Comparison of ENCODE assay signal across 9 cellular contexts in genomic region chr7:112462236-112462635, GRCh38. TPM values are rescaled to one million over a fixed set of nuclear protein-coding genes. Genes with fewer than 3 reads are reported as not detected.
DNase-seq lines count a peak whose midpoint lies in the region; ATAC-seq and TF ChIP-seq lines count a peak whose summit lies in the region.
"Had no signal": no experiment of that assay in that cellular context is flagged by ENCODE, and none has a peak within 500 bp of the region (broad histone marks: within the 10 kb centered on the region; RNA-seq: fewer than 3 reads in every experiment).

No MANE protein-coding gene starts in this region.

- intact Hi-C loops in mammary epithelial cell (cut with micrococcal nuclease) (no loop called here), left lung (cut with DNase I) (no loop called here)
- intact Hi-C loops in activated T-helper 1 cell treated with anti-CD3 and anti-CD28 coated beads, Interleukin-12 subunit alpha, Interleukin-12 subunit beta, Interleukin-2, Interleukin-4 antibody, amounts not matched to agents 30 ng/mL and 10 ng/mL and 1 ng/mL, durations not matched to agents 14 hours and 24 hours and 36 hours (cut with micrococcal nuclease), result no loop called here

- in situ Hi-C loops in mammary epithelial cell (cut with MboI; ENCODE audit: low sequenced_read_pairs in 2 of 2), result no loop called here

- TF ChIP-seq CTCF in NB4 (IDR thresholded peaks at IDR 0.05; ENCODE audit: low read depth, low read length) (no peak), mammary epithelial cell (conservative IDR thresholded peaks at IDR 0.05 in 1 of 2, IDR thresholded peaks at IDR 0.05 in 1 of 2; ENCODE audit: extremely low read depth in 1 of 2, insufficient read depth in 1 of 2, low read depth in 1 of 2, low read length in 2 of 2) (no peak), left lung (IDR thresholded peaks at IDR 0.05) (no peak)

- H3K4me2 ChIP-seq in mammary epithelial cell (ENCODE audit: insufficient read depth, low read depth, low read length), result no peak overlapping the region

- H3K4me3 Mint-ChIP-seq in activated T-helper 1 cell treated with anti-CD3 and anti-CD28 coated beads, Interleukin-12 subunit alpha, Interleukin-12 subunit beta, Interleukin-2, Interleukin-4 antibody, amounts not matched to agents 30 ng/mL and 10 ng/mL and 1 ng/mL, durations not matched to agents 14 hours and 24 hours and 36 hours, result no peak overlapping the region

- CTCF ChIA-PET in mammary epithelial cell (lab: Charles Lee; ENCODE audit: low non-redundant PET), result interaction anchor here (0.5 kb wide), 1 partner anchor 33 kb away, joined by 5 read pairs; no protein-coding TSS in a partner anchor

- H2AFZ ChIP-seq in mammary epithelial cell (ENCODE audit: low read depth, low read length), result no peak overlapping the region

- no peak for TF ChIP-seq POLR2A in NB4 (IDR thresholded peaks at IDR 0.05; ENCODE audit: extremely low read depth, insufficient read length)

- H3K36me3 Mint-ChIP-seq in activated T-helper 1 cell treated with anti-CD3 and anti-CD28 coated beads, Interleukin-12 subunit alpha, Interleukin-12 subunit beta, Interleukin-2, Interleukin-4 antibody, amounts not matched to agents 30 ng/mL and 10 ng/mL and 1 ng/mL, durations not matched to agents 14 hours and 24 hours and 36 hours (ENCODE audit: low read depth), result peaks cover 53% of the 10 kb centered on the region

- H3K9ac ChIP-seq in mammary epithelial cell (ENCODE audit: insufficient read depth, low read length), result no peak overlapping the region

- peak overlapping the region; percentile 57 for H3K27ac ChIP-seq in mammary epithelial cell (ENCODE audit: insufficient read depth, low read depth, low read length)
- peak overlapping the region in 1 of 2 donors; percentile 34 for H3K27ac ChIP-seq in left lung
- H3K27ac ChIP-seq: ovary had no signal

- H3K4me1 ChIP-seq in mammary epithelial cell (ENCODE audit: insufficient read depth, low read length) (peaks cover 9% of the 10 kb centered on the region), left lung (peaks cover 0 to 15% of the 10 kb centered on the region in 2 donors)

- H3K27ac Mint-ChIP-seq in activated T-helper 1 cell treated with anti-CD3 and anti-CD28 coated beads, Interleukin-12 subunit alpha, Interleukin-12 subunit beta, Interleukin-2, Interleukin-4 antibody, amounts not matched to agents 30 ng/mL and 10 ng/mL and 1 ng/mL, durations not matched to agents 14 hours and 24 hours and 36 hours, result no peak overlapping the region

- no peaks in the 10 kb centered on the region for H3K27me3 Mint-ChIP-seq in activated T-helper 1 cell treated with anti-CD3 and anti-CD28 coated beads, Interleukin-12 subunit alpha, Interleukin-12 subunit beta, Interleukin-2, Interleukin-4 antibody, amounts not matched to agents 30 ng/mL and 10 ng/mL and 1 ng/mL, durations not matched to agents 14 hours and 24 hours and 36 hours (ENCODE audit: insufficient read depth)

- no peaks in the 10 kb centered on the region for H3K27me3 ChIP-seq in mammary epithelial cell (ENCODE audit: insufficient read depth, low read length)
- H3K27me3 ChIP-seq in left lung, result no peaks in the 10 kb centered on the region
- H3K27me3 ChIP-seq: ovary had no signal

- BruUV-seq in mammary epithelial cell (replicated peaks; lab: Mats Ljungman, UMichigan), result no TSS peak

- H3K9me3 ChIP-seq in mammary epithelial cell (replicated peaks; ENCODE audit: insufficient read depth, low read length) (no peaks in the 10 kb centered on the region), left lung (no peaks in the 10 kb centered on the region)
- H3K9me3 ChIP-seq: ovary had no signal

- H3K79me2 ChIP-seq in mammary epithelial cell (ENCODE audit: insufficient read depth, low read length), result peaks cover 57% of the 10 kb centered on the region

- dilution Hi-C loops in mammary epithelial cell (cut with HindIII; ENCODE audit: low sequenced_read_pairs), result no loop called here

- peak; percentile 91 for ATAC-seq in left lung
- ATAC-seq in HG02588 (IDR thresholded peaks at IDR 0.05; ENCODE audit: unreplicated experiment), result no peak

- peaks cover 3% of the 10 kb centered on the region for H4K20me1 ChIP-seq in mammary epithelial cell (ENCODE audit: insufficient read depth, low read length)

- no peaks in the 10 kb centered on the region for H3K4me1 Mint-ChIP-seq in activated T-helper 1 cell treated with anti-CD3 and anti-CD28 coated beads, Interleukin-12 subunit alpha, Interleukin-12 subunit beta, Interleukin-2, Interleukin-4 antibody, amounts not matched to agents 30 ng/mL and 10 ng/mL and 1 ng/mL, durations not matched to agents 14 hours and 24 hours and 36 hours (ENCODE audit: low read depth)

- no peaks in the 10 kb centered on the region for H3K9me3 Mint-ChIP-seq in activated T-helper 1 cell treated with anti-CD3 and anti-CD28 coated beads, Interleukin-12 subunit alpha, Interleukin-12 subunit beta, Interleukin-2, Interleukin-4 antibody, amounts not matched to agents 30 ng/mL and 10 ng/mL and 1 ng/mL, durations not matched to agents 14 hours and 24 hours and 36 hours

- H3K4me3 ChIP-seq in NB4 (ENCODE audit: low read depth, low read length) (no peak overlapping the region), mammary epithelial cell (replicated peaks in 1 of 3; ENCODE audit: insufficient read depth in 1 of 3, low read depth in 2 of 3, low read length in 3 of 3) (no peak overlapping the region), left lung (no peak overlapping the region)
- H3K4me3 ChIP-seq: ovary had no signal

- H3K36me3 ChIP-seq in mammary epithelial cell (ENCODE audit: insufficient read depth, low read length), result peaks cover 56% of the 10 kb centered on the region
- H3K36me3 ChIP-seq in left lung, result peaks cover 0 to 98% of the 10 kb centered on the region in 2 donors
- H3K36me3 ChIP-seq: ovary had no signal

- DNase-seq in AG08395 (ENCODE audit: low spot score), result peak; percentile 41
- DNase-seq in NB4 (ENCODE audit: low read depth), result peak; percentile 54
- peak; percentile 93 for DNase-seq in mammary epithelial cell
- no peak for DNase-seq in left lung
- DNase-seq in RPMI8226, result no peak
- DNase-seq in activated T-helper 1 cell treated with anti-CD3 and anti-CD28 coated beads, Interleukin-12 subunit alpha, Interleukin-12 subunit beta, Interleukin-2, Interleukin-4 antibody, amounts not matched to agents 30 ng/mL and 10 ng/mL and 1 ng/mL, durations not matched to agents 14 hours and 24 hours and 36 hours (ENCODE audit: low spot score), result no peak
- DNase-seq in ecto neural progenitor cell (ENCODE audit: low spot score), result no peak

RNA-seq across cellular contexts. Expression of gene IFRD1, which starts 12.0 kb away (rescaled TPM):
- total RNA-seq in mammary epithelial cell, result 10 to 100 TPM; 74.2 to 76.2 TPM
- 14.1 TPM for polyA plus RNA-seq in mammary epithelial cell
- polyA minus RNA-seq in mammary epithelial cell, result 4.3 TPM
- 10 to 100 TPM; 37.4 to 54.1 TPM for total RNA-seq in left lung
- 88.3 and 97.1 TPM in 2 replicates for total RNA-seq in activated T-helper 1 cell treated with anti-CD3 and anti-CD28 coated beads, Interleukin-12 subunit alpha, Interleukin-12 subunit beta, Interleukin-2, Interleukin-4 antibody, amounts not matched to agents 30 ng/mL and 10 ng/mL and 1 ng/mL, durations not matched to agents 14 hours and 24 hours and 36 hours

RNA-seq across cellular contexts. Expression of gene LSMEM1, which starts 18.6 kb away (rescaled TPM):
- total RNA-seq in mammary epithelial cell (1 to 10 TPM in 1 of 2 donors, under 1 TPM in 1; 0.67 to 3.1 TPM), left lung (1 to 10 TPM; 1.6 to 4.9 TPM)
- 0.16 TPM for polyA plus RNA-seq in mammary epithelial cell
- polyA minus RNA-seq in mammary epithelial cell, result not detected
- total RNA-seq in activated T-helper 1 cell treated with anti-CD3 and anti-CD28 coated beads, Interleukin-12 subunit alpha, Interleukin-12 subunit beta, Interleukin-2, Interleukin-4 antibody, amounts not matched to agents 30 ng/mL and 10 ng/mL and 1 ng/mL, durations not matched to agents 14 hours and 24 hours and 36 hours, result 1.7 and 2.7 TPM in 2 replicates

Comparison
In these comparisons a context has a peak if more than half of its experiments do, and no peak if none do; other contexts are left out.
1. DNase-seq: peak in AG08395 (single experiment), NB4 (single experiment) and mammary epithelial cell (single experiment); none in left lung (0 of 2), RPMI8226 (single experiment), activated T-helper 1 cell treated with anti-CD3 and anti-CD28 coated beads, Interleukin-12 subunit alpha, Interleukin-12 subunit beta, Interleukin-2, Interleukin-4 antibody, amounts not matched to agents 30 ng/mL and 10 ng/mL and 1 ng/mL, durations not matched to agents 14 hours and 24 hours and 36 hours (single experiment) and ecto neural progenitor cell (single experiment).